In genomic region chr10:26857991-26858706, GRCh38 we compare ENCODE assay signal across 8 cellular contexts. TPM values are rescaled to one million over a fixed set of nuclear protein-coding genes. Genes with fewer than 3 reads are reported as not detected.
DNase-seq lines count a peak whose midpoint lies in the region; ATAC-seq and TF ChIP-seq lines count a peak whose summit lies in the region.

No MANE protein-coding gene starts in this region.

- POLR2A ChIA-PET in GM10248 (lab: Yijun Ruan, JAX): interaction anchor here (0.7 kb wide), 2 partner anchors 77 to 118 kb away, joined by 4 read pairs; no protein-coding TSS in a partner anchor

- H3K4me3 ChIP-seq in OCI-LY1 (ENCODE audit: low read depth, low read length, poor library complexity, severe bottlenecking) (peak overlapping the region; percentile 83), fibroblast of mammary gland (ENCODE audit: control insufficient read depth, low read depth, low read length) (peak overlapping the region; percentile 91), thoracic aorta (peak overlapping the region; percentile 96)

- H4K20me1 ChIP-seq in OCI-LY1 (ENCODE audit: insufficient read depth, low read length): 0 out of 2 replicates have a peak, but pooled peaks cover 2% of the 10 kb centered on the region

- TF ChIP-seq CTCF in GM10248 (IDR thresholded peaks at IDR 0.05; ENCODE audit: control extremely low read depth, extremely low read depth, low read depth, missing control alignments): no peak
- TF ChIP-seq CTCF in OCI-LY1 (IDR thresholded peaks at IDR 0.05; ENCODE audit: low read length): peak; percentile 16; the same call in 1 of the 2 replicates
- no peak for TF ChIP-seq CTCF in fibroblast of mammary gland (conservative IDR thresholded peaks at IDR 0.05; ENCODE audit: control insufficient read depth, insufficient read depth, low read depth, low read length)
- no peak for TF ChIP-seq CTCF in thoracic aorta (IDR thresholded peaks at IDR 0.05)

- 0 out of 2 replicates have a peak, but pooled peaks cover 4% of the 10 kb centered on the region for H3F3A ChIP-seq in OCI-LY1 (ENCODE audit: insufficient read depth, low read length)

- H2AFZ ChIP-seq in OCI-LY1 (ENCODE audit: low read length): no peak overlapping the region

- ATAC-seq in GM21529 (IDR thresholded peaks at IDR 0.05; ENCODE audit: unreplicated experiment): peak; percentile 33
- no peak for ATAC-seq in thoracic aorta (ENCODE audit: insufficient number of reproducible peaks, low FRiP score, low read depth)

- H3K9me3 ChIP-seq in OCI-LY1 (ENCODE audit: low read length): peaks cover 6% of the 10 kb centered on the region; the same call in 1 of the 2 replicates
- no peaks in the 10 kb centered on the region for H3K9me3 ChIP-seq in thoracic aorta

- H3K9me2 ChIP-seq in OCI-LY1 (ENCODE audit: low read depth, low read length): no peaks in the 10 kb centered on the region

- H3K36me3 ChIP-seq in OCI-LY1 (ENCODE audit: insufficient read depth, low read length) (peaks cover 20% of the 10 kb centered on the region), thoracic aorta (no peaks in the 10 kb centered on the region)

- no peaks in the 10 kb centered on the region for H3K27me3 ChIP-seq in OCI-LY1 (ENCODE audit: insufficient read depth, low read length)
- no peaks in the 10 kb centered on the region for H3K27me3 ChIP-seq in thoracic aorta (replicated peaks; ENCODE audit: insufficient read depth)

- H3K4me1 ChIP-seq in OCI-LY1 (ENCODE audit: insufficient read depth, low read length, severe bottlenecking) (peaks cover 44% of the 10 kb centered on the region), thoracic aorta (ENCODE audit: control insufficient read depth in 1 of 2, low read depth in 2 of 2) (peaks cover 32 to 38% of the 10 kb centered on the region in 2 donors)

- H3K4me2 ChIP-seq in OCI-LY1 (ENCODE audit: low read length): peak overlapping the region; percentile 81

- peak overlapping the region; percentile 88 for H3K27ac ChIP-seq in OCI-LY1 (ENCODE audit: low read depth, low read length, poor library complexity, severe bottlenecking)
- peak overlapping the region in 1 of 2 donors; percentile 99 for H3K27ac ChIP-seq in thoracic aorta

- H3K9ac ChIP-seq in OCI-LY1 (ENCODE audit: low read length): peak overlapping the region; percentile 90

- CTCF ChIA-PET in GM10248 (lab: Yijun Ruan, JAX): interaction anchor here (0.6 to 2.4 kb wide), 3 partner anchors 13 to 132 kb away, joined by 3 to 9 read pairs (median 4); no protein-coding TSS in a partner anchor

- DNase-seq in GM10248 (ENCODE audit: extremely low spot score) (peak; percentile 35), fibroblast of mammary gland (ENCODE audit: low read depth) (peak; percentile 39), thoracic aorta (ENCODE audit: low spot score) (no peak), NCI-H446 treated with DMSO at 0.1 percent for 48 hours (lab: John Stamatoyannopoulos, UW) (no peak), LoVo (ENCODE audit: low spot score) (no peak)
- no peak for DNase-seq in stimulated activated CD4-positive, alpha-beta T cell treated with anti-CD3 and anti-CD28 coated beads, Interleukin-2, amount 100 ng/mL, for 24 hours

- H3K79me2 ChIP-seq in OCI-LY1 (ENCODE audit: insufficient read depth, low read length): peaks cover 72% of the 10 kb centered on the region

RNA-seq across cellular contexts. Expression of gene ABI1, which starts 2.6 kb away (rescaled TPM):
- 10 to 100 TPM; 43.3 to 50.5 TPM for total RNA-seq in thoracic aorta

Comparison
In these comparisons a context has a peak if more than half of its experiments do, and no peak if none do; other contexts are left out.
1. DNase-seq: peak in GM10248 (single experiment) and fibroblast of mammary gland (single experiment); none in thoracic aorta (single experiment), NCI-H446 treated with DMSO at 0.1 percent for 48 hours (single experiment), stimulated activated CD4-positive, alpha-beta T cell treated with anti-CD3 and anti-CD28 coated beads, Interleukin-2, amount 100 ng/mL, for 24 hours (0 of 2) and LoVo (single experiment).
2. Peak in every context shown above with its lines, with median percentiles within 50 percentile points of each other: H3K4me3 ChIP-seq.